21 cellular contexts compared by ENCODE assay signal in the genomic region with DNA sequence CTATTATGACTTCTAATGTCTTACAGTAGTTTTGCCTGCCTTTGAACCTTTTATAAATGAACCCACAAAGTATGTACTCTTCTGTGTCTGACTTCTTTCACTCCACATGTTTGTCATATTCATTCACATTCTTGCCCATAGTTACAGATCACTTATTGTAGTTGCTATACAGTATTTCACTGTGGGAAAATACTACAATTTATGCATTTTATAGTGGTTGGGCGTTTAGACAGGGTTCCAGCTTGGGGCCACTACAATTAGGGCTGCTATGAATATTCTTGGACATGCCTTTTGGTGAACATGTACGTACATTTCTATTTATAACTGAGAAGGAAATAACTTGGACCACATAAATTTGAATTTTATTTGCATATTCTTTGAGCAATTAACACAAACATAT.
"Had no signal": no experiment of that assay in that cellular context is flagged by ENCODE, and none has a peak within 500 bp of the region (broad histone marks: within the 10 kb centered on the region; RNA-seq: fewer than 3 reads in every experiment).

No MANE protein-coding gene starts in this region.

- H3K27ac ChIP-seq: colonic mucosa, gastroesophageal sphincter, left ventricle myocardium inferior, neural progenitor cell, psoas muscle, stomach, vagina had no signal

- H3K9me3 Mint-ChIP-seq: activated T-helper 1 cell treated with anti-CD3 and anti-CD28 coated beads, Interleukin-12 subunit alpha, Interleukin-12 subunit beta, Interleukin-2, Interleukin-4 antibody, amounts not matched to agents 30 ng/mL and 10 ng/mL and 1 ng/mL, durations not matched to agents 14 hours and 24 hours and 36 hours; neural progenitor cell; T-helper 2 cell treated with Interferon-gamma antibody and Interleukin-4, amounts not matched to agents 5 μg/mL and 100 μg/mL, for 36 hours had no signal

- H3K4me3 Mint-ChIP-seq: activated CD4-positive, alpha-beta T cell treated with anti-CD3 and anti-CD28 coated beads for 36 hours; activated naive CD8-positive, alpha-beta T cell; activated T-helper 1 cell treated with anti-CD3 and anti-CD28 coated beads, Interleukin-12 subunit alpha, Interleukin-12 subunit beta, Interleukin-2, Interleukin-4 antibody, amounts not matched to agents 30 ng/mL and 10 ng/mL and 1 ng/mL, durations not matched to agents 14 hours and 24 hours and 36 hours; neural progenitor cell; T-helper 2 cell treated with Interferon-gamma antibody and Interleukin-4, amounts not matched to agents 5 μg/mL and 100 μg/mL, for 36 hours; WTC11 had no signal

- H3K9me3 ChIP-seq: colonic mucosa, gastroesophageal sphincter, heart left ventricle, left ventricle myocardium inferior, psoas muscle, stomach, vagina had no signal

- ATAC-seq: activated CD4-positive, alpha-beta T cell treated with anti-CD3 and anti-CD28 coated beads for 36 hours; gastroesophageal sphincter; heart left ventricle; psoas muscle; right cardiac atrium; WTC11 had no signal

- H3K4me3 ChIP-seq: colonic mucosa, gastroesophageal sphincter, heart left ventricle, left ventricle myocardium inferior, neural progenitor cell, psoas muscle, stomach, vagina had no signal

- H3K27me3 Mint-ChIP-seq: activated CD4-positive, alpha-beta T cell treated with anti-CD3 and anti-CD28 coated beads for 36 hours; activated naive CD8-positive, alpha-beta T cell had no signal

- DNase-seq: activated CD4-positive, alpha-beta T cell treated with anti-CD3 and anti-CD28 coated beads for 36 hours; activated CD4-positive, alpha-beta T cell treated with anti-CD3 and anti-CD28 coated beads, Interleukin-2, amount 50 U/mL, for 48 hours; activated gamma-delta T cell treated with Interleukin-2 at 50 U/mL for 16 hours; central memory CD4-positive, alpha-beta T cell; colonic mucosa; erythroblast; heart left ventricle; kidney; left ventricle myocardium inferior; mammary epithelial cell; psoas muscle; right cardiac atrium; stomach; trophoblast cell had no signal

- H2AFZ ChIP-seq: neural progenitor cell had no signal

- H3K36me3 Mint-ChIP-seq: activated naive CD8-positive, alpha-beta T cell; neural progenitor cell had no signal

- H3K27ac Mint-ChIP-seq: activated CD4-positive, alpha-beta T cell treated with anti-CD3 and anti-CD28 coated beads for 36 hours; activated naive CD8-positive, alpha-beta T cell; activated T-helper 1 cell treated with anti-CD3 and anti-CD28 coated beads, Interleukin-12 subunit alpha, Interleukin-12 subunit beta, Interleukin-2, Interleukin-4 antibody, amounts not matched to agents 30 ng/mL and 10 ng/mL and 1 ng/mL, durations not matched to agents 14 hours and 24 hours and 36 hours; neural progenitor cell; T-helper 2 cell treated with Interferon-gamma antibody and Interleukin-4, amounts not matched to agents 5 μg/mL and 100 μg/mL, for 36 hours; WTC11 had no signal

- H3K4me2 ChIP-seq: neural progenitor cell had no signal

- H3K27me3 ChIP-seq: colonic mucosa, gastroesophageal sphincter, heart left ventricle, stomach, vagina had no signal

- H3K36me3 ChIP-seq: colonic mucosa, gastroesophageal sphincter, heart left ventricle, left ventricle myocardium inferior, neural progenitor cell, stomach, vagina had no signal

- H3K4me1 ChIP-seq: colonic mucosa, gastroesophageal sphincter, psoas muscle, vagina had no signal
